8 cellular contexts compared by ENCODE assay signal in genomic region chr2:86037795-86038192, GRCh38.
DNase-seq lines count a peak whose midpoint lies in the region; FAIRE-seq and TF ChIP-seq lines count a peak whose summit lies in the region.

No MANE protein-coding gene starts in this region.

- no peak overlapping the region for H3K4me3 ChIP-seq in astrocyte (ENCODE audit: insufficient read depth, low read depth, low read length)
- H3K4me3 ChIP-seq in mucosa of rectum (ENCODE audit: low read length in 2 of 2) = no peak overlapping the region
- H3K4me3 ChIP-seq in tibial nerve = no peak overlapping the region
- H3K4me3 ChIP-seq in WERI-Rb-1 (ENCODE audit: low read depth, low read length) = no peak overlapping the region

- H3K79me2 ChIP-seq in astrocyte (ENCODE audit: insufficient read depth, low read length) = no peaks in the 10 kb centered on the region

- CTCF ChIA-PET in activated CD4-positive, alpha-beta T cell treated with anti-CD3 and anti-CD28 coated beads, Interleukin-2, amount 10 ng/mL, durations not matched to agents 7 days and 5 days (lab: Charles Lee) = interaction anchor here (0.7 to 2.9 kb wide), 10 partner anchors 10 to 210 kb away, joined by 3 to 11 read pairs (median 4); partner anchors contain the start of gene ST3GAL5

- no peaks in the 10 kb centered on the region for H3K27me3 ChIP-seq in astrocyte (ENCODE audit: insufficient read depth, low read length)
- no peaks in the 10 kb centered on the region for H3K27me3 ChIP-seq in mucosa of rectum (ENCODE audit: control insufficient read depth in 2 of 2, insufficient read depth in 2 of 2, low read length in 2 of 2)
- H3K27me3 ChIP-seq in tibial nerve = no peaks in the 10 kb centered on the region
- no peaks in the 10 kb centered on the region for H3K27me3 ChIP-seq in WERI-Rb-1 (ENCODE audit: insufficient read depth, low read depth, severe bottlenecking)

- H3K4me1 ChIP-seq in astrocyte (ENCODE audit: insufficient read depth, low read length) = peaks cover 31% of the 10 kb centered on the region
- peaks cover 30 to 31% of the 10 kb centered on the region in 2 donors for H3K4me1 ChIP-seq in mucosa of rectum (ENCODE audit: control insufficient read depth in 2 of 2, insufficient read depth in 2 of 2, low read length in 2 of 2)
- H3K4me1 ChIP-seq in tibial nerve = peaks cover 10 to 49% (median 44%) of the 10 kb centered on the region in 4 donors

- H3K36me3 ChIP-seq in astrocyte (ENCODE audit: insufficient read depth, low read length) (peaks cover 30% of the 10 kb centered on the region), mucosa of rectum (ENCODE audit: control insufficient read depth in 2 of 2, insufficient read depth in 2 of 2, low read length in 2 of 2) (peaks cover 49 to 62% of the 10 kb centered on the region in 2 donors), tibial nerve (peaks cover 0 to 73% (median 16%) of the 10 kb centered on the region in 3 donors), WERI-Rb-1 (peaks cover 92% of the 10 kb centered on the region)

- no peak for TF ChIP-seq POLR2A in tibial nerve (IDR thresholded peaks at IDR 0.05)

- FAIRE-seq in astrocyte (lab: Jason Lieb, UNC) = no peak

- no peak overlapping the region for H2AFZ ChIP-seq in astrocyte (ENCODE audit: low read depth, low read length)

- peak overlapping the region; percentile 65 for H3K4me3 Mint-ChIP-seq in activated CD4-positive, alpha-beta T cell treated with anti-CD3 and anti-CD28 coated beads, Interleukin-2, amount 10 ng/mL, durations not matched to agents 7 days and 5 days
- no peak overlapping the region for H3K4me3 Mint-ChIP-seq in astrocyte (ENCODE audit: unreplicated experiment)

- H3K27me3 Mint-ChIP-seq in activated CD4-positive, alpha-beta T cell treated with anti-CD3 and anti-CD28 coated beads, Interleukin-2, amount 10 ng/mL, durations not matched to agents 7 days and 5 days = no peaks in the 10 kb centered on the region
- no peaks in the 10 kb centered on the region for H3K27me3 Mint-ChIP-seq in astrocyte (ENCODE audit: low read depth, unreplicated experiment)

- POLR2A ChIA-PET in activated CD4-positive, alpha-beta T cell treated with anti-CD3 and anti-CD28 coated beads, Interleukin-2, amount 10 ng/mL, durations not matched to agents 7 days and 5 days (lab: Charles Lee) = no interaction called here

- no peak overlapping the region for H3K4me2 ChIP-seq in astrocyte (ENCODE audit: low read length)

- no peak for DNase-seq in activated CD4-positive, alpha-beta T cell treated with anti-CD3 and anti-CD28 coated beads, Interleukin-2, amount 10 ng/mL, durations not matched to agents 7 days and 5 days
- no peak for DNase-seq in activated CD4-positive, alpha-beta T cell treated with anti-CD3 and anti-CD28 coated beads, Interleukin-2, amount 50 U/mL, for 48 hours
- DNase-seq in astrocyte (ENCODE audit: low read depth) (no peak), tibial nerve (ENCODE audit: low spot score in 2 of 2) (no peak), WERI-Rb-1 (no peak), NCI-H2107 treated with DMSO at 0.1 percent for 48 hours (lab: John Stamatoyannopoulos, UW; ENCODE audit: unreplicated experiment) (no peak), COLO829 (ENCODE audit: low spot score) (no peak)

- H3K9me3 Mint-ChIP-seq in activated CD4-positive, alpha-beta T cell treated with anti-CD3 and anti-CD28 coated beads, Interleukin-2, amount 10 ng/mL, durations not matched to agents 7 days and 5 days = no peaks in the 10 kb centered on the region
- H3K9me3 Mint-ChIP-seq in astrocyte (ENCODE audit: unreplicated experiment) = no peaks in the 10 kb centered on the region

- no peaks in the 10 kb centered on the region for H3K9me3 ChIP-seq in astrocyte (ENCODE audit: insufficient read depth, low read depth, low read length)
- no peaks in the 10 kb centered on the region for H3K9me3 ChIP-seq in mucosa of rectum (ENCODE audit: control insufficient read depth in 2 of 2, low read length in 2 of 2)
- H3K9me3 ChIP-seq in tibial nerve = no peaks in the 10 kb centered on the region
- no peaks in the 10 kb centered on the region for H3K9me3 ChIP-seq in WERI-Rb-1 (ENCODE audit: severe bottlenecking)

- TF ChIP-seq CTCF in astrocyte (IDR thresholded peaks at IDR 0.05; ENCODE audit: insufficient read depth, low read depth, low read length) (no peak), tibial nerve (IDR thresholded peaks at IDR 0.05) (no peak), WERI-Rb-1 (IDR thresholded peaks at IDR 0.05; ENCODE audit: low read depth, low read length) (no peak)

- H3K36me3 Mint-ChIP-seq in activated CD4-positive, alpha-beta T cell treated with anti-CD3 and anti-CD28 coated beads, Interleukin-2, amount 10 ng/mL, durations not matched to agents 7 days and 5 days (ENCODE audit: low read depth) = peaks cover 55% of the 10 kb centered on the region
- H3K36me3 Mint-ChIP-seq in astrocyte (ENCODE audit: low read depth, unreplicated experiment) = peaks cover 40% of the 10 kb centered on the region

- no peaks in the 10 kb centered on the region for H4K20me1 ChIP-seq in astrocyte (ENCODE audit: insufficient read depth, low read length)

- TF ChIP-seq EP300 in tibial nerve (IDR thresholded peaks at IDR 0.05) = no peak

- no peak overlapping the region for H3K27ac ChIP-seq in astrocyte (ENCODE audit: low read depth, low read length)
- H3K27ac ChIP-seq in mucosa of rectum (ENCODE audit: low read depth in 2 of 2, low read length in 2 of 2) = peak overlapping the region; percentile 77 to 93
- peak overlapping the region; percentile 66 to 93 (median 87) for H3K27ac ChIP-seq in tibial nerve
- H3K27ac ChIP-seq in WERI-Rb-1 = no peak overlapping the region

- H3K9ac ChIP-seq in astrocyte (ENCODE audit: low read length) = no peak overlapping the region
- H3K9ac ChIP-seq in mucosa of rectum (ENCODE audit: low read depth in 1 of 2, low read length in 2 of 2) = peak overlapping the region in 1 of 2 donors; percentile 36

- peaks cover 85% of the 10 kb centered on the region for H3K4me1 Mint-ChIP-seq in activated CD4-positive, alpha-beta T cell treated with anti-CD3 and anti-CD28 coated beads, Interleukin-2, amount 10 ng/mL, durations not matched to agents 7 days and 5 days
- H3K4me1 Mint-ChIP-seq in astrocyte (ENCODE audit: low read depth, unreplicated experiment) = peaks cover 28% of the 10 kb centered on the region

- peak overlapping the region; percentile 99 for H3K27ac Mint-ChIP-seq in activated CD4-positive, alpha-beta T cell treated with anti-CD3 and anti-CD28 coated beads, Interleukin-2, amount 10 ng/mL, durations not matched to agents 7 days and 5 days
- peak overlapping the region; percentile 41 for H3K27ac Mint-ChIP-seq in astrocyte (ENCODE audit: unreplicated experiment)

- WGBS in tibial nerve, 2 donors = 54 to 66% methylated on average over 7 of the region's 7 CpGs

Comparison
In these comparisons a context has a peak if more than half of its experiments do, and no peak if none do; other contexts are left out.
1. H3K27ac ChIP-seq: peak in mucosa of rectum (2 of 2) and tibial nerve (4 of 4); none in astrocyte (single experiment) and WERI-Rb-1 (single experiment).